In the genomic region with DNA sequence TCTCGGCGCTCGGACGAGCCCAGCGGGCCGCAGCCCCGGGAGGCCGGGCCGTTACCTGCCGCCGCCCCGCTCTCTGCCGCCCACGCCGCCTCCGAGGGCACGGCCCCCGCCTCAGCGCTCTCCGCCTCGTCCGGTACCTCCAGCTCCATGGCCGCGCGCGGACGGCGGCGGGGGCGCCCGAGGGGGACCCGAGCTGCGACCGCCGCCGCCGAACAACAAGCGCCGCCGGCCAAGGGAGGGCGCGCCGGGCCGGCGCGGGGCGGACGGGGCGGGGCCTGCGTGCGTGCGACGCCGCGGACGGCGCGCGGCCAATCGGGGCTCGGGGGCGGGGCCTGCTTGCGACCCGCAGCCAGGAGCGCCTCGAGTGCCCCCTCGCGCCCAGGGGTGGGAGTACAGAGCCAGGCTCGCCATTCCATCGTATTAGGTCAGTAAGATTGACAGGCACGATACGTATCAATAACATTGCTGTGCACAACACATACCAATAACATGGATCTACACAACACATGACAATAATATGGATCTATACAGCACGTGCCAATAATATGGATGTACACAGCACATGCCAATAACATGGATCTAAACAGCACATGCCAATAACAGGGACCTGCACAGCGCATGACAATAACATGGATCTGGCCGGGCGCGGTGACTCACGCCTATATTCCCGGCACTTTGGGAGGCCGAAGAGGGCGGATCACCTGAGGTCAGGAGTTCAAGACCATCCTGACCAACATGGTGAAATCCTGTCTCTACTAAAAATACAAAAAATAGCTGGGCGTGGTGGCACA, we compare ENCODE assay signal across 1 cellular context.
TF ChIP-seq lines count a peak whose summit lies in the region.

A gene with protein sequence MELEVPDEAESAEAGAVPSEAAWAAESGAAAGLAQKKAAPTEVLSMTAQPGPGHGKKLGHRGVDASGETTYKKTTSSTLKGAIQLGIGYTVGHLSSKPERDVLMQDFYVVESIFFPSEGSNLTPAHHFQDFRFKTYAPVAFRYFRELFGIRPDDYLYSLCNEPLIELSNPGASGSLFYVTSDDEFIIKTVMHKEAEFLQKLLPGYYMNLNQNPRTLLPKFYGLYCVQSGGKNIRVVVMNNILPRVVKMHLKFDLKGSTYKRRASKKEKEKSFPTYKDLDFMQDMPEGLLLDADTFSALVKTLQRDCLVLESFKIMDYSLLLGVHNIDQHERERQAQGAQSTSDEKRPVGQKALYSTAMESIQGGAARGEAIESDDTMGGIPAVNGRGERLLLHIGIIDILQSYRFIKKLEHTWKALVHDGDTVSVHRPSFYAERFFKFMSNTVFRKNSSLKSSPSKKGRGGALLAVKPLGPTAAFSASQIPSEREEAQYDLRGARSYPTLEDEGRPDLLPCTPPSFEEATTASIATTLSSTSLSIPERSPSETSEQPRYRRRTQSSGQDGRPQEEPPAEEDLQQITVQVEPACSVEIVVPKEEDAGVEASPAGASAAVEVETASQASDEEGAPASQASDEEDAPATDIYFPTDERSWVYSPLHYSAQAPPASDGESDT (minus strand): TSS at position 227 of the 791 bp plus-strand sequence. CDS start 78 bp downstream, at position 149.

TF ChIP-seq in K562, 482 proteins besides CTCF, POLR2A, EP300 and RAD21 (continued from another document and continues in another):
- TF ChIP-seq, protein P1, sequence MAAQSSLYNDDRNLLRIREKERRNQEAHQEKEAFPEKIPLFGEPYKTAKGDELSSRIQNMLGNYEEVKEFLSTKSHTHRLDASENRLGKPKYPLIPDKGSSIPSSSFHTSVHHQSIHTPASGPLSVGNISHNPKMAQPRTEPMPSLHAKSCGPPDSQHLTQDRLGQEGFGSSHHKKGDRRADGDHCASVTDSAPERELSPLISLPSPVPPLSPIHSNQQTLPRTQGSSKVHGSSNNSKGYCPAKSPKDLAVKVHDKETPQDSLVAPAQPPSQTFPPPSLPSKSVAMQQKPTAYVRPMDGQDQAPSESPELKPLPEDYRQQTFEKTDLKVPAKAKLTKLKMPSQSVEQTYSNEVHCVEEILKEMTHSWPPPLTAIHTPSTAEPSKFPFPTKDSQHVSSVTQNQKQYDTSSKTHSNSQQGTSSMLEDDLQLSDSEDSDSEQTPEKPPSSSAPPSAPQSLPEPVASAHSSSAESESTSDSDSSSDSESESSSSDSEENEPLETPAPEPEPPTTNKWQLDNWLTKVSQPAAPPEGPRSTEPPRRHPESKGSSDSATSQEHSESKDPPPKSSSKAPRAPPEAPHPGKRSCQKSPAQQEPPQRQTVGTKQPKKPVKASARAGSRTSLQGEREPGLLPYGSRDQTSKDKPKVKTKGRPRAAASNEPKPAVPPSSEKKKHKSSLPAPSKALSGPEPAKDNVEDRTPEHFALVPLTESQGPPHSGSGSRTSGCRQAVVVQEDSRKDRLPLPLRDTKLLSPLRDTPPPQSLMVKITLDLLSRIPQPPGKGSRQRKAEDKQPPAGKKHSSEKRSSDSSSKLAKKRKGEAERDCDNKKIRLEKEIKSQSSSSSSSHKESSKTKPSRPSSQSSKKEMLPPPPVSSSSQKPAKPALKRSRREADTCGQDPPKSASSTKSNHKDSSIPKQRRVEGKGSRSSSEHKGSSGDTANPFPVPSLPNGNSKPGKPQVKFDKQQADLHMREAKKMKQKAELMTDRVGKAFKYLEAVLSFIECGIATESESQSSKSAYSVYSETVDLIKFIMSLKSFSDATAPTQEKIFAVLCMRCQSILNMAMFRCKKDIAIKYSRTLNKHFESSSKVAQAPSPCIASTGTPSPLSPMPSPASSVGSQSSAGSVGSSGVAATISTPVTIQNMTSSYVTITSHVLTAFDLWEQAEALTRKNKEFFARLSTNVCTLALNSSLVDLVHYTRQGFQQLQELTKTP (IDR thresholded peaks at IDR 0.05; ENCODE audit: low read depth in 1 of 2, partially characterized antibody in 2 of 2), result peak in 1 of 2 experiments; percentile 36
- TF ChIP-seq HDAC6 (IDR thresholded peaks at IDR 0.05; ENCODE audit: low read depth, low read length) (no peak), TBL1XR1 (IDR thresholded peaks at IDR 0.05; ENCODE audit: low read length in 2 of 2) (no peak), ZNF764 (CRISPR knock-in tag; IDR thresholded peaks at IDR 0.05; ENCODE audit: low read depth) (no peak), ARID1B (IDR thresholded peaks at IDR 0.05) (peak; percentile 45), RBBP5 (IDR thresholded peaks at IDR 0.05; ENCODE audit: borderline replicate concordance, insufficient read depth, low read length, poor library complexity, severe bottlenecking) (peak; percentile 53), CBX5 (IDR thresholded peaks at IDR 0.05; ENCODE audit: borderline replicate concordance, low read depth) (no peak), ZNF324 (CRISPR knock-in tag; IDR thresholded peaks at IDR 0.05) (no peak), HOXB6 (CRISPR knock-in tag; IDR thresholded peaks at IDR 0.05; ENCODE audit: borderline replicate concordance) (no peak), ZBED1 (IDR thresholded peaks at IDR 0.05) (no peak), YBX1 (IDR thresholded peaks at IDR 0.05) (no peak), SRF (CRISPR knock-in tag; IDR thresholded peaks at IDR 0.05) (no peak), TAF1 (IDR thresholded peaks at IDR 0.05; ENCODE audit: control insufficient read depth, extremely low read depth, insufficient read depth, low read length, severe bottlenecking) (no peak), MEF2D (tag; conservative IDR thresholded peaks at IDR 0.05; ENCODE audit: low read depth) (no peak), ZNF507 (tag; conservative IDR thresholded peaks at IDR 0.05) (no peak), PTTG1 (tag; IDR thresholded peaks at IDR 0.05; ENCODE audit: low read depth) (no peak), EP400 (IDR thresholded peaks at IDR 0.05) (no peak), SMARCA4 (IDR thresholded peaks at IDR 0.05) (peak; percentile 17; the same call in 1 of the 2 replicates), SMARCC2 (IDR thresholded peaks at IDR 0.05; ENCODE audit: low read depth) (no peak), HDAC1 (IDR thresholded peaks at IDR 0.05) (peak in 1 of 2 experiments; percentile 41; a peak in 1 of 4 replicates), TAF9B (IDR thresholded peaks at IDR 0.05; ENCODE audit: partially characterized antibody) (no peak)
- TF ChIP-seq, protein P2, sequence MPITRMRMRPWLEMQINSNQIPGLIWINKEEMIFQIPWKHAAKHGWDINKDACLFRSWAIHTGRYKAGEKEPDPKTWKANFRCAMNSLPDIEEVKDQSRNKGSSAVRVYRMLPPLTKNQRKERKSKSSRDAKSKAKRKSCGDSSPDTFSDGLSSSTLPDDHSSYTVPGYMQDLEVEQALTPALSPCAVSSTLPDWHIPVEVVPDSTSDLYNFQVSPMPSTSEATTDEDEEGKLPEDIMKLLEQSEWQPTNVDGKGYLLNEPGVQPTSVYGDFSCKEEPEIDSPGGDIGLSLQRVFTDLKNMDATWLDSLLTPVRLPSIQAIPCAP (CRISPR knock-in tag; IDR thresholded peaks at IDR 0.05; ENCODE audit: borderline replicate concordance), result no peak
- TF ChIP-seq, protein P3, sequence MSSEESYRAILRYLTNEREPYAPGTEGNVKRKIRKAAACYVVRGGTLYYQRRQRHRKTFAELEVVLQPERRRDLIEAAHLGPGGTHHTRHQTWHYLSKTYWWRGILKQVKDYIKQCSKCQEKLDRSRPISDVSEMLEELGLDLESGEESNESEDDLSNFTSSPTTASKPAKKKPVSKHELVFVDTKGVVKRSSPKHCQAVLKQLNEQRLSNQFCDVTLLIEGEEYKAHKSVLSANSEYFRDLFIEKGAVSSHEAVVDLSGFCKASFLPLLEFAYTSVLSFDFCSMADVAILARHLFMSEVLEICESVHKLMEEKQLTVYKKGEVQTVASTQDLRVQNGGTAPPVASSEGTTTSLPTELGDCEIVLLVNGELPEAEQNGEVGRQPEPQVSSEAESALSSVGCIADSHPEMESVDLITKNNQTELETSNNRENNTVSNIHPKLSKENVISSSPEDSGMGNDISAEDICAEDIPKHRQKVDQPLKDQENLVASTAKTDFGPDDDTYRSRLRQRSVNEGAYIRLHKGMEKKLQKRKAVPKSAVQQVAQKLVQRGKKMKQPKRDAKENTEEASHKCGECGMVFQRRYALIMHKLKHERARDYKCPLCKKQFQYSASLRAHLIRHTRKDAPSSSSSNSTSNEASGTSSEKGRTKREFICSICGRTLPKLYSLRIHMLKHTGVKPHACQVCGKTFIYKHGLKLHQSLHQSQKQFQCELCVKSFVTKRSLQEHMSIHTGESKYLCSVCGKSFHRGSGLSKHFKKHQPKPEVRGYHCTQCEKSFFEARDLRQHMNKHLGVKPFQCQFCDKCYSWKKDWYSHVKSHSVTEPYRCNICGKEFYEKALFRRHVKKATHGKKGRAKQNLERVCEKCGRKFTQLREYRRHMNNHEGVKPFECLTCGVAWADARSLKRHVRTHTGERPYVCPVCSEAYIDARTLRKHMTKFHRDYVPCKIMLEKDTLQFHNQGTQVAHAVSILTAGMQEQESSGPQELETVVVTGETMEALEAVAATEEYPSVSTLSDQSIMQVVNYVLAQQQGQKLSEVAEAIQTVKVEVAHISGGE (CRISPR knock-in tag; IDR thresholded peaks at IDR 0.05), result no peak
- TF ChIP-seq, protein P4, sequence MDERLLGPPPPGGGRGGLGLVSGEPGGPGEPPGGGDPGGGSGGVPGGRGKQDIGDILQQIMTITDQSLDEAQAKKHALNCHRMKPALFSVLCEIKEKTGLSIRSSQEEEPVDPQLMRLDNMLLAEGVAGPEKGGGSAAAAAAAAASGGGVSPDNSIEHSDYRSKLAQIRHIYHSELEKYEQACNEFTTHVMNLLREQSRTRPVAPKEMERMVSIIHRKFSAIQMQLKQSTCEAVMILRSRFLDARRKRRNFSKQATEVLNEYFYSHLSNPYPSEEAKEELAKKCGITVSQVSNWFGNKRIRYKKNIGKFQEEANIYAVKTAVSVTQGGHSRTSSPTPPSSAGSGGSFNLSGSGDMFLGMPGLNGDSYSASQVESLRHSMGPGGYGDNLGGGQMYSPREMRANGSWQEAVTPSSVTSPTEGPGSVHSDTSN (CRISPR knock-in tag; IDR thresholded peaks at IDR 0.05; ENCODE audit: low read depth), result no peak
- TF ChIP-seq, protein P4 (tag; conservative IDR thresholded peaks at IDR 0.05; ENCODE audit: low read depth), result peak; percentile 68
- TF ChIP-seq, protein P5, sequence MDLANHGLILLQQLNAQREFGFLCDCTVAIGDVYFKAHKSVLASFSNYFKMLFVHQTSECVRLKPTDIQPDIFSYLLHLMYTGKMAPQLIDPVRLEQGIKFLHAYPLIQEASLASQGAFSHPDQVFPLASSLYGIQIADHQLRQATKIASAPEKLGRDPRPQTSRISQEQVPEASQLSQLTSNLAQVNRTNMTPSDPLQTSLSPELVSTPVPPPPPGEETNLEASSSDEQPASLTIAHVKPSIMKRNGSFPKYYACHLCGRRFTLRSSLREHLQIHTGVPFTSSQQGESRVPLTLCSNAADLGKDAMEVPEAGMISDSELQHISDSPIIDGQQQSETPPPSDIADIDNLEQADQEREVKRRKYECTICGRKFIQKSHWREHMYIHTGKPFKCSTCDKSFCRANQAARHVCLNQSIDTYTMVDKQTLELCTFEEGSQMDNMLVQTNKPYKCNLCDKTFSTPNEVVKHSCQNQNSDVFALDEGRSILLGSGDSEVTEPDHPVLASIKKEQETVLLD (IDR thresholded peaks at IDR 0.05), result no peak; the same call in 1 of the 2 replicates
- TF ChIP-seq, protein P6, sequence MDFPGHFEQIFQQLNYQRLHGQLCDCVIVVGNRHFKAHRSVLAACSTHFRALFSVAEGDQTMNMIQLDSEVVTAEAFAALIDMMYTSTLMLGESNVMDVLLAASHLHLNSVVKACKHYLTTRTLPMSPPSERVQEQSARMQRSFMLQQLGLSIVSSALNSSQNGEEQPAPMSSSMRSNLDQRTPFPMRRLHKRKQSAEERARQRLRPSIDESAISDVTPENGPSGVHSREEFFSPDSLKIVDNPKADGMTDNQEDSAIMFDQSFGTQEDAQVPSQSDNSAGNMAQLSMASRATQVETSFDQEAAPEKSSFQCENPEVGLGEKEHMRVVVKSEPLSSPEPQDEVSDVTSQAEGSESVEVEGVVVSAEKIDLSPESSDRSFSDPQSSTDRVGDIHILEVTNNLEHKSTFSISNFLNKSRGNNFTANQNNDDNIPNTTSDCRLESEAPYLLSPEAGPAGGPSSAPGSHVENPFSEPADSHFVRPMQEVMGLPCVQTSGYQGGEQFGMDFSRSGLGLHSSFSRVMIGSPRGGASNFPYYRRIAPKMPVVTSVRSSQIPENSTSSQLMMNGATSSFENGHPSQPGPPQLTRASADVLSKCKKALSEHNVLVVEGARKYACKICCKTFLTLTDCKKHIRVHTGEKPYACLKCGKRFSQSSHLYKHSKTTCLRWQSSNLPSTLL (IDR thresholded peaks at IDR 0.05), result no peak
- TF ChIP-seq, protein P7, sequence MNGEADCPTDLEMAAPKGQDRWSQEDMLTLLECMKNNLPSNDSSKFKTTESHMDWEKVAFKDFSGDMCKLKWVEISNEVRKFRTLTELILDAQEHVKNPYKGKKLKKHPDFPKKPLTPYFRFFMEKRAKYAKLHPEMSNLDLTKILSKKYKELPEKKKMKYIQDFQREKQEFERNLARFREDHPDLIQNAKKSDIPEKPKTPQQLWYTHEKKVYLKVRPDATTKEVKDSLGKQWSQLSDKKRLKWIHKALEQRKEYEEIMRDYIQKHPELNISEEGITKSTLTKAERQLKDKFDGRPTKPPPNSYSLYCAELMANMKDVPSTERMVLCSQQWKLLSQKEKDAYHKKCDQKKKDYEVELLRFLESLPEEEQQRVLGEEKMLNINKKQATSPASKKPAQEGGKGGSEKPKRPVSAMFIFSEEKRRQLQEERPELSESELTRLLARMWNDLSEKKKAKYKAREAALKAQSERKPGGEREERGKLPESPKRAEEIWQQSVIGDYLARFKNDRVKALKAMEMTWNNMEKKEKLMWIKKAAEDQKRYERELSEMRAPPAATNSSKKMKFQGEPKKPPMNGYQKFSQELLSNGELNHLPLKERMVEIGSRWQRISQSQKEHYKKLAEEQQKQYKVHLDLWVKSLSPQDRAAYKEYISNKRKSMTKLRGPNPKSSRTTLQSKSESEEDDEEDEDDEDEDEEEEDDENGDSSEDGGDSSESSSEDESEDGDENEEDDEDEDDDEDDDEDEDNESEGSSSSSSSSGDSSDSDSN (IDR thresholded peaks at IDR 0.05; ENCODE audit: borderline replicate concordance in 1 of 2, low read depth in 2 of 2, low read length in 2 of 2), result peak in 1 of 2 experiments; percentile 84; a peak in 1 of 4 replicates
- TF ChIP-seq, protein P8, sequence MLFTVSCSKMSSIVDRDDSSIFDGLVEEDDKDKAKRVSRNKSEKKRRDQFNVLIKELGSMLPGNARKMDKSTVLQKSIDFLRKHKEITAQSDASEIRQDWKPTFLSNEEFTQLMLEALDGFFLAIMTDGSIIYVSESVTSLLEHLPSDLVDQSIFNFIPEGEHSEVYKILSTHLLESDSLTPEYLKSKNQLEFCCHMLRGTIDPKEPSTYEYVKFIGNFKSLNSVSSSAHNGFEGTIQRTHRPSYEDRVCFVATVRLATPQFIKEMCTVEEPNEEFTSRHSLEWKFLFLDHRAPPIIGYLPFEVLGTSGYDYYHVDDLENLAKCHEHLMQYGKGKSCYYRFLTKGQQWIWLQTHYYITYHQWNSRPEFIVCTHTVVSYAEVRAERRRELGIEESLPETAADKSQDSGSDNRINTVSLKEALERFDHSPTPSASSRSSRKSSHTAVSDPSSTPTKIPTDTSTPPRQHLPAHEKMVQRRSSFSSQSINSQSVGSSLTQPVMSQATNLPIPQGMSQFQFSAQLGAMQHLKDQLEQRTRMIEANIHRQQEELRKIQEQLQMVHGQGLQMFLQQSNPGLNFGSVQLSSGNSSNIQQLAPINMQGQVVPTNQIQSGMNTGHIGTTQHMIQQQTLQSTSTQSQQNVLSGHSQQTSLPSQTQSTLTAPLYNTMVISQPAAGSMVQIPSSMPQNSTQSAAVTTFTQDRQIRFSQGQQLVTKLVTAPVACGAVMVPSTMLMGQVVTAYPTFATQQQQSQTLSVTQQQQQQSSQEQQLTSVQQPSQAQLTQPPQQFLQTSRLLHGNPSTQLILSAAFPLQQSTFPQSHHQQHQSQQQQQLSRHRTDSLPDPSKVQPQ (CRISPR knock-in tag; IDR thresholded peaks at IDR 0.05; ENCODE audit: borderline replicate concordance), result no peak
